In the genomic region with DNA sequence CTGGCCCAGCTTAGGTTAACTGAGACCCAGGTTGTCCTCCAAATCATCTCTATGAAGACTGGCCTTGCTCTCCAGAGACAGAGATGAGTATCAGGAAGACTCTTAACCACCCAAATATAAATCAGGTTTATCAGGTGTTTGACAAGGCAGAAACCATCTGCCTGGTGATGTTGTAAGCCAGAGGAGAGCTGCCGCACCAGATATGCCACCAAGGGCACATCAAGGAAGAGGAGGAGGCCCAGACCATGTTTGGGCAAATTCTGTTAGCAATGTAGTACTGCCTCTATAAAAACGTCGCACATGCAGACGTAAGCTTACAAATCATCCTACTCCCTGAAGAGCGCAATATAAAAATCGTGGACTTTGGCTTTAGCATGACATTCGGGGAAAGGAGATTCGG, we compare ENCODE assay signal across 17 cellular contexts. TPM values are rescaled to one million over a fixed set of nuclear protein-coding genes. Genes with fewer than 3 reads are reported as not detected.
DNase-seq lines count a peak whose midpoint lies in the region; ATAC-seq and TF ChIP-seq lines count a peak whose summit lies in the region.
"Had no signal": no experiment of that assay in that cellular context is flagged by ENCODE, and none has a peak within 500 bp of the region (broad histone marks: within the 10 kb centered on the region; RNA-seq: fewer than 3 reads in every experiment).

No MANE protein-coding gene starts in this region.

- no peak for ATAC-seq in Right ventricle myocardium inferior
- ATAC-seq in stimulated activated effector memory CD8-positive, alpha-beta T cell treated with anti-CD3 and anti-CD28 coated beads, Interleukin-12 subunit alpha, Interleukin-12 subunit beta, amount 100 ng/mL, for 72 hours, result no peak
- ATAC-seq: A549; CD8-positive, alpha-beta T cell had no signal

- H3K27me3 ChIP-seq in right atrium auricular region (no peaks in the 10 kb centered on the region), GM23248 (replicated peaks; ENCODE audit: insufficient read depth) (no peaks in the 10 kb centered on the region)

- H3K9me3 Mint-ChIP-seq in stimulated activated effector memory CD8-positive, alpha-beta T cell treated with anti-CD3 and anti-CD28 coated beads, Interleukin-12 subunit alpha, Interleukin-12 subunit beta, amount 100 ng/mL, for 72 hours, result peaks cover 4% of the 10 kb centered on the region
- H3K9me3 Mint-ChIP-seq: CD4-positive, alpha-beta T cell had no signal

- no peaks in the 10 kb centered on the region for H3F3A ChIP-seq in GM23248 (ENCODE audit: insufficient read depth)

- H3K36me3 Mint-ChIP-seq in stimulated activated effector memory CD8-positive, alpha-beta T cell treated with anti-CD3 and anti-CD28 coated beads, Interleukin-12 subunit alpha, Interleukin-12 subunit beta, amount 100 ng/mL, for 72 hours, result no peaks in the 10 kb centered on the region
- H3K36me3 Mint-ChIP-seq: CD8-positive, alpha-beta T cell had no signal

- no peaks in the 10 kb centered on the region for H3K9me3 ChIP-seq in right atrium auricular region
- no peaks in the 10 kb centered on the region for H3K9me3 ChIP-seq in GM23248 (ENCODE audit: low read depth)

- no peaks in the 10 kb centered on the region for H3K4me1 Mint-ChIP-seq in stimulated activated effector memory CD8-positive, alpha-beta T cell treated with anti-CD3 and anti-CD28 coated beads, Interleukin-12 subunit alpha, Interleukin-12 subunit beta, amount 100 ng/mL, for 72 hours
- H3K4me1 Mint-ChIP-seq: B cell had no signal

- H3K4me1 ChIP-seq in right atrium auricular region (peaks cover 0 to 16% of the 10 kb centered on the region in 2 donors), GM23248 (ENCODE audit: insufficient read depth) (no peaks in the 10 kb centered on the region)
- H3K4me1 ChIP-seq: A549, Caco-2 had no signal

- no peak overlapping the region for H2AFZ ChIP-seq in GM23248

- H3K27ac Mint-ChIP-seq in stimulated activated effector memory CD8-positive, alpha-beta T cell treated with anti-CD3 and anti-CD28 coated beads, Interleukin-12 subunit alpha, Interleukin-12 subunit beta, amount 100 ng/mL, for 72 hours, result peak overlapping the region; percentile 43
- H3K27ac Mint-ChIP-seq: B cell; CD4-positive, alpha-beta T cell; CD8-positive, alpha-beta T cell had no signal

- in situ Hi-C loops in GM23248 (cut with MboI), result no loop called here

- H3K27ac ChIP-seq in right atrium auricular region (peak overlapping the region; percentile 26 to 48), GM23248 (no peak overlapping the region)
- H3K27ac ChIP-seq: 22Rv1, A549, C4-2B had no signal

- H3K79me2 ChIP-seq in GM23248 (ENCODE audit: insufficient read depth), result no peaks in the 10 kb centered on the region

- H3K4me3 Mint-ChIP-seq in stimulated activated effector memory CD8-positive, alpha-beta T cell treated with anti-CD3 and anti-CD28 coated beads, Interleukin-12 subunit alpha, Interleukin-12 subunit beta, amount 100 ng/mL, for 72 hours, result no peak overlapping the region
- H3K4me3 Mint-ChIP-seq: B cell; CD4-positive, alpha-beta T cell; CD8-positive, alpha-beta T cell had no signal

- DNase-seq in right atrium auricular region (ENCODE audit: low spot score) (no peak), Right ventricle myocardium inferior (ENCODE audit: missing footprints) (no peak), SK-N-DZ (ENCODE audit: low spot score) (peak; percentile 73), NCI-H187 treated with DMSO at 0.1 percent for 48 hours (lab: John Stamatoyannopoulos, UW) (no peak), GM23248 (no peak)
- no peak for DNase-seq in stimulated activated effector memory CD8-positive, alpha-beta T cell treated with anti-CD3 and anti-CD28 coated beads, Interleukin-12 subunit alpha, Interleukin-12 subunit beta, amount 100 ng/mL, for 72 hours (ENCODE audit: low spot score in 2 of 2)
- DNase-seq: AML-193; Caco-2; Calu3; CD4-positive, alpha-beta T cell; CD8-positive, alpha-beta T cell; DMS79 treated with DMSO at 0.1 percent for 48 hours; GF-D8 had no signal

- no peak overlapping the region for H3K9ac ChIP-seq in GM23248

- H3K9me2 ChIP-seq in GM23248 (ENCODE audit: insufficient read depth), result no peaks in the 10 kb centered on the region

- H3K4me2 ChIP-seq in GM23248 (ENCODE audit: unreplicated experiment), result no peak overlapping the region
- H3K4me2 ChIP-seq: A549 had no signal

- 79 to 83% methylated on average over 8 of the region's 8 CpGs for WGBS in GM23248 (ENCODE audit: low coverage in 1 of 2, low lambda C conversion rate in 2 of 2, missing lambda C conversion rate in 2 of 2), 2 experiments

- TF ChIP-seq CTCF in right atrium auricular region (IDR thresholded peaks at IDR 0.05), result no peak

- no peaks in the 10 kb centered on the region for H3K36me3 ChIP-seq in right atrium auricular region
- H3K36me3 ChIP-seq in GM23248 (ENCODE audit: low read depth), result no peaks in the 10 kb centered on the region

- H4K20me1 ChIP-seq in GM23248 (ENCODE audit: insufficient read depth), result no peaks in the 10 kb centered on the region

- no peak overlapping the region for H3K4me3 ChIP-seq in right atrium auricular region
- no peak overlapping the region for H3K4me3 ChIP-seq in GM23248
- H3K4me3 ChIP-seq: A549 had no signal

- intact Hi-C loops in Right ventricle myocardium inferior (cut with DNase I), result no loop called here

RNA-seq across cellular contexts. Expression of gene RPL32, which starts 21.0 kb away (rescaled TPM):
- total RNA-seq in right atrium auricular region (100 to 1,000 TPM; 626 to 829 TPM), Right ventricle myocardium inferior (953 TPM)
- polyA plus RNA-seq in SK-N-DZ (2014; cell fraction: cytosol; rRNA removed), result 3,712 and 4,687 TPM in 2 replicates
- 1,219 and 2,794 TPM in 2 replicates for polyA plus RNA-seq in SK-N-DZ (2014; cell fraction: nucleus; rRNA removed)
- 426 and 1,611 TPM in 2 replicates for total RNA-seq in GM23248 (2014; rRNA removed; shearing (Covaris generic))
- 923 and 947 TPM in 2 replicates for polyA plus RNA-seq in GM23248 (2016; fragmentation: Nextera tagmentation; extraction: Ambion mirVana)
